29 cellular contexts compared by ENCODE assay signal in the genomic region with DNA sequence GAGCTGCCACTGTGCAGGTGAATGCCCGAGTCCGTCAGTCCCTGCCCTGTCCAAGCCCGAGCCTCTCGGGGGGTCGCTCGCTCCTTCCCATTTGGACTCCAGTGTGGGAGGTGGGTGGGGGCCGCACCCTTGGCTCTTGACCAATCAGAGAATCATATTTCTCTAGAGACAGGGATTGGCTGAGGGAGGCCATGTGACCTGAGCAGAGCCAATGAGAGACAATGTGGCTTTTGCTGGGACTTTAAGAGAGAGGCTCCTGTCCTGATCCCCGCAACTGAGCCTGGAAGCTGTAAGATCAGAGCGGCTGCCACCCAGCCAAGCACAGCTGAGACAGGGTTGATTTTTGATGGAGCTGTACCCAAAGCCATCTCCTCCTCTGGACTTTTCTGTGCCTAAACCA.
DNase-seq lines count a peak whose midpoint lies in the region; ATAC-seq and TF ChIP-seq lines count a peak whose summit lies in the region.
"Had no signal": no experiment of that assay in that cellular context is flagged by ENCODE, and none has a peak within 500 bp of the region (broad histone marks: within the 10 kb centered on the region; RNA-seq: fewer than 3 reads in every experiment).

No MANE protein-coding gene starts in this region.

- TF ChIP-seq CTCF in OCI-LY7 (conservative IDR thresholded peaks at IDR 0.05; ENCODE audit: low read length) (no peak), natural killer cell (IDR thresholded peaks at IDR 0.05) (no peak)

- WGBS in esophagus, 2 donors: 86 to 89% methylated on average over 9 of the region's 9 CpGs

- H3K27me3 ChIP-seq in Karpas-422 (ENCODE audit: low read length): no peaks in the 10 kb centered on the region
- H3K27me3 ChIP-seq in esophagus (ENCODE audit: control insufficient read depth in 1 of 2, insufficient read depth in 2 of 2, low read length in 2 of 2): no peaks in the 10 kb centered on the region
- no peaks in the 10 kb centered on the region for H3K27me3 ChIP-seq in rectal smooth muscle tissue (ENCODE audit: control insufficient read depth, insufficient read depth, low read length)
- H3K27me3 ChIP-seq: MG63, thyroid gland had no signal

- H3K4me1 ChIP-seq in Karpas-422 (ENCODE audit: low read length) (peaks cover 10% of the 10 kb centered on the region), esophagus (ENCODE audit: control insufficient read depth in 2 of 2, insufficient read depth in 2 of 2, low read length in 1 of 2) (peaks cover 0 to 8% of the 10 kb centered on the region in 2 donors), rectal smooth muscle tissue (ENCODE audit: control insufficient read depth, insufficient read depth, low read length) (peaks cover 17% of the 10 kb centered on the region), OCI-LY7 (ENCODE audit: insufficient read depth, low read length, poor library complexity, severe bottlenecking) (peaks cover 28% of the 10 kb centered on the region)
- H3K4me1 ChIP-seq: left lung, parathyroid adenoma, right atrium auricular region, spleen had no signal

- H3K79me2 ChIP-seq in Karpas-422 (ENCODE audit: low read length) (no peaks in the 10 kb centered on the region), OCI-LY7 (ENCODE audit: insufficient read depth, low read depth, low read length) (no peaks in the 10 kb centered on the region)
- H3K79me2 ChIP-seq: parathyroid adenoma had no signal

- H2AFZ ChIP-seq in Karpas-422 (ENCODE audit: low read length) (peak overlapping the region; percentile 20; the same call in 1 of the 2 replicates), OCI-LY7 (ENCODE audit: low read length) (no peak overlapping the region)
- H2AFZ ChIP-seq: parathyroid adenoma had no signal

- no peaks in the 10 kb centered on the region for H3K9me3 Mint-ChIP-seq in natural killer cell
- H3K9me3 Mint-ChIP-seq: activated CD8-positive, alpha-beta T cell treated with anti-CD3 and anti-CD28 coated beads for 36 hours; activated naive CD4-positive, alpha-beta T cell treated with anti-CD3 and anti-CD28 coated beads, Interleukin-2, amount 50 U/mL, for 24 hours; activated T-helper 2 cell treated with anti-CD3 and anti-CD28 coated beads, Interferon-gamma antibody, Interleukin-2, Interleukin-4, amounts not matched to agents 10 μg/mL and 5 μg/mL and 100 μg/mL, durations not matched to agents 14 hours and 24 hours and 36 hours; stimulated activated naive CD8-positive, alpha-beta T cell treated with anti-CD3 and anti-CD28 coated beads, Interleukin-15, Interleukin-2, amounts not matched to agents 100 ng/mL and 50 ng/mL, for 24 hours; T-helper 2 cell treated with Interferon-gamma antibody and Interleukin-4, amounts not matched to agents 5 μg/mL and 100 μg/mL, for 36 hours had no signal

- H4K20me1 ChIP-seq in Karpas-422 (ENCODE audit: insufficient read depth, low read depth, low read length) (no peaks in the 10 kb centered on the region), OCI-LY7 (ENCODE audit: insufficient read depth, low read length) (no peaks in the 10 kb centered on the region)

- no peak overlapping the region for H3K27ac Mint-ChIP-seq in natural killer cell
- H3K27ac Mint-ChIP-seq: activated CD4-positive, alpha-beta T cell treated with anti-CD3 and anti-CD28 coated beads for 36 hours; activated CD8-positive, alpha-beta T cell treated with anti-CD3 and anti-CD28 coated beads for 36 hours; activated naive CD4-positive, alpha-beta T cell treated with anti-CD3 and anti-CD28 coated beads, Interleukin-2, amount 50 U/mL, for 24 hours; activated T-helper 2 cell treated with anti-CD3 and anti-CD28 coated beads, Interferon-gamma antibody, Interleukin-2, Interleukin-4, amounts not matched to agents 10 μg/mL and 5 μg/mL and 100 μg/mL, durations not matched to agents 14 hours and 24 hours and 36 hours; stimulated activated naive CD8-positive, alpha-beta T cell treated with anti-CD3 and anti-CD28 coated beads, Interleukin-15, Interleukin-2, amounts not matched to agents 100 ng/mL and 50 ng/mL, for 24 hours; T-helper 2 cell treated with Interferon-gamma antibody and Interleukin-4, amounts not matched to agents 5 μg/mL and 100 μg/mL, for 36 hours had no signal

- H3K9ac ChIP-seq in Karpas-422 (ENCODE audit: low read length) (no peak overlapping the region), rectal smooth muscle tissue (ENCODE audit: low read length) (no peak overlapping the region)
- H3K9ac ChIP-seq: parathyroid adenoma had no signal

- CTCF ChIA-PET in OCI-LY7 (lab: Charles Lee; ENCODE audit: unreplicated experiment): no interaction called here

- H3K4me3 ChIP-seq in Karpas-422 (ENCODE audit: low read length) (no peak overlapping the region), esophagus (ENCODE audit: low read depth in 1 of 2, low read length in 2 of 2) (no peak overlapping the region), rectal smooth muscle tissue (ENCODE audit: low read length) (no peak overlapping the region), OCI-LY7 (ENCODE audit: low read depth, low read length, poor library complexity, severe bottlenecking) (no peak overlapping the region)
- H3K4me3 ChIP-seq: left lung, MG63, right atrium auricular region, spleen, thyroid gland had no signal

- no TSS peak for BruUV-seq in OCI-LY7 (replicated peaks; lab: Mats Ljungman, UMichigan)

- POLR2A ChIA-PET in OCI-LY7 (lab: Charles Lee): interaction anchor here (0.6 kb wide), 1 partner anchor 157 kb away, joined by 3 read pairs; no protein-coding TSS in a partner anchor

- no peaks in the 10 kb centered on the region for H3K9me2 ChIP-seq in Karpas-422 (replicated peaks; ENCODE audit: insufficient read depth, low read length)
- no peaks in the 10 kb centered on the region for H3K9me2 ChIP-seq in OCI-LY7 (ENCODE audit: insufficient read depth, low read length)

- intact Hi-C loops in OCI-LY7 (cut with micrococcal nuclease; ENCODE audit: unreplicated experiment): no loop called here
- intact Hi-C loops in natural killer cell (cut with micrococcal nuclease): no loop called here

- no peak overlapping the region for H3K4me3 Mint-ChIP-seq in natural killer cell
- H3K4me3 Mint-ChIP-seq: activated CD4-positive, alpha-beta T cell treated with anti-CD3 and anti-CD28 coated beads for 36 hours; activated CD8-positive, alpha-beta T cell treated with anti-CD3 and anti-CD28 coated beads for 36 hours; activated naive CD4-positive, alpha-beta T cell treated with anti-CD3 and anti-CD28 coated beads, Interleukin-2, amount 50 U/mL, for 24 hours; stimulated activated naive CD8-positive, alpha-beta T cell treated with anti-CD3 and anti-CD28 coated beads, Interleukin-15, Interleukin-2, amounts not matched to agents 100 ng/mL and 50 ng/mL, for 24 hours; T-helper 2 cell treated with Interferon-gamma antibody and Interleukin-4, amounts not matched to agents 5 μg/mL and 100 μg/mL, for 36 hours had no signal

- no peak overlapping the region for H3K4me2 ChIP-seq in Karpas-422 (ENCODE audit: low read depth, low read length, poor library complexity, severe bottlenecking)
- no peak overlapping the region for H3K4me2 ChIP-seq in OCI-LY7 (ENCODE audit: low read length)

- peak; percentile 30 for DNase-seq in AG20443 (ENCODE audit: low spot score)
- no peak for DNase-seq in Karpas-422
- DNase-seq in OCI-LY7 (ENCODE audit: low spot score): no peak
- DNase-seq in NCI-H1436 (lab: John Stamatoyannopoulos, UW): no peak
- DNase-seq in natural killer cell: no peak
- DNase-seq: activated CD4-positive, alpha-beta T cell treated with anti-CD3 and anti-CD28 coated beads for 36 hours; activated CD8-positive, alpha-beta T cell treated with anti-CD3 and anti-CD28 coated beads for 36 hours; amniotic stem cell; IMR-90; left lung; MG63; NCI-H1417; NCI-H2029 treated with DMSO at 0.1 percent for 48 hours; NCI-H226; NCI-H526 treated with DMSO at 0.1 percent for 48 hours; SHP77; spleen; stimulated activated CD8-positive, alpha-beta memory T cell treated with anti-CD3 and anti-CD28 coated beads, Interleukin-4, amount 100 ng/mL, for 48 hours; thyroid gland had no signal

- ATAC-seq in GM19035 (IDR thresholded peaks at IDR 0.05; ENCODE audit: unreplicated experiment): no peak
- ATAC-seq in natural killer cell: no peak
- ATAC-seq: activated CD4-positive, alpha-beta T cell treated with anti-CD3 and anti-CD28 coated beads for 36 hours; activated CD8-positive, alpha-beta T cell treated with anti-CD3 and anti-CD28 coated beads for 36 hours; left lung; Panc1 had no signal

- H3K36me3 Mint-ChIP-seq in natural killer cell: no peaks in the 10 kb centered on the region
- H3K36me3 Mint-ChIP-seq: activated naive CD4-positive, alpha-beta T cell treated with anti-CD3 and anti-CD28 coated beads, Interleukin-2, amount 50 U/mL, for 24 hours had no signal

- no peaks in the 10 kb centered on the region for H3K4me1 Mint-ChIP-seq in natural killer cell
- H3K4me1 Mint-ChIP-seq: activated CD4-positive, alpha-beta T cell treated with anti-CD3 and anti-CD28 coated beads for 36 hours; activated naive CD4-positive, alpha-beta T cell treated with anti-CD3 and anti-CD28 coated beads, Interleukin-2, amount 50 U/mL, for 24 hours had no signal

- no peaks in the 10 kb centered on the region for H3K9me3 ChIP-seq in Karpas-422 (ENCODE audit: low read length)
- H3K9me3 ChIP-seq in esophagus (ENCODE audit: control insufficient read depth in 2 of 2, insufficient read depth in 1 of 2, low read depth in 1 of 2, low read length in 1 of 2): no peaks in the 10 kb centered on the region
- no peaks in the 10 kb centered on the region for H3K9me3 ChIP-seq in OCI-LY7 (ENCODE audit: low read length)
- H3K9me3 ChIP-seq: left lung, MG63, right atrium auricular region, spleen, thyroid gland had no signal

- H3K36me3 ChIP-seq in Karpas-422 (ENCODE audit: insufficient read depth, low read length): no peaks in the 10 kb centered on the region
- no peaks in the 10 kb centered on the region for H3K36me3 ChIP-seq in esophagus (ENCODE audit: control insufficient read depth in 2 of 2, insufficient read depth in 2 of 2, low read length in 1 of 2)
- no peaks in the 10 kb centered on the region for H3K36me3 ChIP-seq in rectal smooth muscle tissue (ENCODE audit: control insufficient read depth, insufficient read depth, low read length)
- no peaks in the 10 kb centered on the region for H3K36me3 ChIP-seq in OCI-LY7 (ENCODE audit: insufficient read depth, low read length)
- H3K36me3 ChIP-seq: left lung, MG63, right atrium auricular region, spleen, thyroid gland had no signal

- peaks cover 20 to 36% of the 10 kb centered on the region in 2 donors for H3K27me3 Mint-ChIP-seq in natural killer cell (ENCODE audit: low read depth in 2 of 2)

- H3K27ac ChIP-seq in Karpas-422 (ENCODE audit: low read length) (no peak overlapping the region), esophagus (ENCODE audit: low read depth in 2 of 2, low read length in 1 of 2) (peak overlapping the region; percentile 33 to 38), rectal smooth muscle tissue (ENCODE audit: low read depth, low read length) (peak overlapping the region; percentile 94), OCI-LY7 (ENCODE audit: low read depth, low read length, poor library complexity, severe bottlenecking) (no peak overlapping the region)
- H3K27ac ChIP-seq: left lung, parathyroid adenoma, right atrium auricular region, spleen, thyroid gland had no signal

Comparison
In these comparisons a context has a peak if more than half of its experiments do, and no peak if none do; other contexts are left out.
1. H3K27ac ChIP-seq: peak in esophagus (2 of 2) and rectal smooth muscle tissue (single experiment); none in Karpas-422 (single experiment) and OCI-LY7 (single experiment).